In the genomic region with DNA sequence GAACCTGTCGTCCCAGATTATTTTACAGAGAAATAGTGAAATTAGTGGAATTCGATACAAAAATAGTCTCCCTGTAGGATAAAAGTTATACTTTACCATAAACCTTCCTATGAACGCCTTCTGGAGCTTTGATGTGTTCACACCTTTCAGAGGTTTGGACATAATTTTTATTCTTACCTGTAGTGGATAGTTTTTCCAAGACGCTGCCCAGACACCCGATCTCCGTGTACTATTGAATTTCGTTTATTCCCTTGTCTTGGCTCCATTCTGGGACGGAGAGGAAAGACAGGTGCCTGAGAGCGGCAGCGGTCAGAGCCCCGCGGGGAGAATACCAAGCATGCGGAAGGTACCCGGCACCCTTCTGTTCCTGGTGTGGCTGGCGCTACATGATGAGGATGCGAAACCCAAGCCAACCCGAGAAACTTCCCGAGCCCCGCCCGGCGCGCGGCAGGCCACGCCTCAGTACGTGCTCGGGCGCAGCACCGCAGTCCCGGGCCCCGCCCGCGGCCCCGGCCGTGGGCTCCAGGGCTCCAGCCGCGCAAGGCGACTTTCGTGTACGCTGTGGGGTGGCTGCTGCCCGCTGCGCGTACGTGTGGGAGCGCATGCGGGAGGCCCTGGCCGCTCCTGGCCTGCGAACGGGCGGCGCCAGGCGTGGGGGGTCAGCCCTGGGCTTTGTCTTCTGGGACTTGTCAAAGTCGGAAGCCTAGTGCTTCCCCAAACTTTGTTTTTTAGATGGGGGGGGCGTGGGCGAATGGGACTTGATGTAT, we compare ENCODE assay signal across 8 cellular contexts. TPM values are rescaled to one million over a fixed set of nuclear protein-coding genes. Genes with fewer than 3 reads are reported as not detected.
DNase-seq lines count a peak whose midpoint lies in the region; ATAC-seq, FAIRE-seq and TF ChIP-seq lines count a peak whose summit lies in the region.

No MANE protein-coding gene starts in this region.

- dilution Hi-C loops in keratinocyte (cut with MboI; ENCODE audit: extremely low pct_ligation_motif_present, low sequenced_read_pairs), result no loop called here

- H3K4me3 ChIP-seq in HCT116 (replicated peaks in 1 of 2; ENCODE audit: low read depth in 1 of 2, low read length in 2 of 2) (peak overlapping the region; percentile 62), keratinocyte (ENCODE audit: control insufficient read depth in 2 of 3, extremely low read depth in 1 of 3, insufficient read depth in 2 of 3, low read depth in 1 of 3, low read length in 3 of 3) (peak overlapping the region; percentile 49 to 57 (median 57))

- no peaks in the 10 kb centered on the region for H3K9me2 ChIP-seq in HCT116 (ENCODE audit: insufficient read depth)

- peak; percentile 96 for ATAC-seq in HCT116

- intact Hi-C loops in HCT116 (cut with micrococcal nuclease), result loop anchor here (5.0 kb wide), 1 partner anchor 86 kb away; no protein-coding TSS in a partner anchor

- peak; percentile 29 for FAIRE-seq in keratinocyte (lab: Jason Lieb, UNC)

- peak overlapping the region; percentile 84 for H3K4me2 ChIP-seq in HCT116 (ENCODE audit: low read length)
- H3K4me2 ChIP-seq in keratinocyte (ENCODE audit: control insufficient read depth, extremely low read depth, insufficient read depth, low read depth, low read length), result peak overlapping the region; percentile 63

- POLR2A ChIA-PET in HCT116 (lab: Charles Lee), result interaction anchor here (1.4 to 2.7 kb wide), 2 partner anchors 11 kb away, joined by 7 to 12 read pairs; a partner anchor contains a TSS

- no peaks in the 10 kb centered on the region for H3K9me1 ChIP-seq in keratinocyte (ENCODE audit: control insufficient read depth, extremely low read depth, insufficient read depth, low read length)

- no peak overlapping the region for H2AFZ ChIP-seq in HCT116 (ENCODE audit: low read depth, low read length, poor library complexity, severe bottlenecking)
- peak overlapping the region; percentile 53 for H2AFZ ChIP-seq in keratinocyte (ENCODE audit: control insufficient read depth, low read length)

- CTCF ChIA-PET in HCT116 (lab: Charles Lee), result no interaction called here

- H3K4me1 ChIP-seq in HCT116 (ENCODE audit: control insufficient read depth in 1 of 2, insufficient read depth in 2 of 2, low read length in 2 of 2) (peaks cover 8 to 38% of the 10 kb centered on the region in 2 experiments; a peak in 3 of 4 replicates), keratinocyte (ENCODE audit: control insufficient read depth, extremely low read depth, insufficient read depth, low read length) (peaks cover 29% of the 10 kb centered on the region)

- peak; percentile 74 for TF ChIP-seq POLR2A in HCT116 (IDR thresholded peaks at IDR 0.05; ENCODE audit: borderline replicate concordance, extremely low read depth, insufficient read depth, insufficient read length)

- DNase-seq in GM03348 (ENCODE audit: low spot score) (peak; percentile 87), HCT116 (ENCODE audit: low read depth, low spot score) (peak; percentile 70), NAMALWA (ENCODE audit: low spot score) (peak; percentile 79), keratinocyte (ENCODE audit: low read depth, low spot score) (peak; percentile 60), NCI-H2196 (lab: John Stamatoyannopoulos, UW; ENCODE audit: unreplicated experiment) (no peak)
- peak in 3 of 4 experiments; percentile 38 to 47 (median 46) for DNase-seq in activated CD4-positive, CD25-positive, alpha-beta regulatory T cell (lab: John Stamatoyannopoulos, UW)
- DNase-seq in central memory CD4-positive, alpha-beta T cell, result peak; percentile 71
- DNase-seq in stimulated activated CD4-positive, alpha-beta T cell treated with anti-CD3 and anti-CD28 coated beads, Interleukin-1b, Interleukin-23, amount 100 ng/mL, for 1 hour (ENCODE audit: low read depth in 2 of 2), result peak; percentile 34 to 49

- H3K79me2 ChIP-seq in HCT116 (ENCODE audit: insufficient read depth, low read length) (peaks cover 29% of the 10 kb centered on the region; the same call in 1 of the 2 replicates), keratinocyte (ENCODE audit: control insufficient read depth, insufficient read depth, low read length) (no peaks in the 10 kb centered on the region)

- RAD21 ChIA-PET in HCT116 (lab: Charles Lee; ENCODE audit: low non-redundant PET in 1 of 2, low total read pairs in 2 of 2, uncharacterized antibody in 2 of 2, unreplicated experiment in 2 of 2), result no interaction called here

- H4K20me1 ChIP-seq in HCT116 (ENCODE audit: insufficient read depth), result no peaks in the 10 kb centered on the region
- H4K20me1 ChIP-seq in keratinocyte (ENCODE audit: control insufficient read depth, extremely low read depth, insufficient read depth, low read length), result no peaks in the 10 kb centered on the region

- H3K27me3 ChIP-seq in HCT116 (ENCODE audit: insufficient read depth, low read length), result no peaks in the 10 kb centered on the region
- H3K27me3 ChIP-seq in keratinocyte (ENCODE audit: control insufficient read depth, extremely low read depth, insufficient read depth, low read length), result no peaks in the 10 kb centered on the region

- H3K27ac ChIP-seq in HCT116 (ENCODE audit: low read depth, low read length) (peak overlapping the region; percentile 59; the same call in 1 of the 2 replicates), keratinocyte (ENCODE audit: control insufficient read depth, insufficient read depth, low read length) (peak overlapping the region; percentile 68)

- H3K9me3 ChIP-seq in HCT116 (ENCODE audit: control insufficient read depth in 1 of 2, insufficient read depth in 1 of 2, low read depth in 1 of 2, low read length in 2 of 2) (no peaks in the 10 kb centered on the region), keratinocyte (ENCODE audit: control insufficient read depth, low read depth, low read length) (peaks cover 3% of the 10 kb centered on the region)

- no peak for TF ChIP-seq RAD21 in HCT116 (IDR thresholded peaks at IDR 0.05; ENCODE audit: low read depth)

- no peak for TF ChIP-seq CTCF in HCT116 (IDR thresholded peaks at IDR 0.05 in 2 of 3, conservative IDR thresholded peaks at IDR 0.05 in 1 of 3; ENCODE audit: borderline replicate concordance in 1 of 3, insufficient read depth in 1 of 3, low read depth in 2 of 3, low read length in 2 of 3)
- TF ChIP-seq CTCF in keratinocyte (optimal IDR thresholded peaks at IDR 0.05 in 1 of 3, IDR thresholded peaks at IDR 0.05 in 1 of 3, conservative IDR thresholded peaks at IDR 0.05 in 1 of 3; ENCODE audit: extremely low read depth in 1 of 3, insufficient read depth in 2 of 3, low read length in 3 of 3), result no peak

- no TSS peak for BruUV-seq in HCT116 (replicated peaks; lab: Mats Ljungman, UMichigan)

- H3K36me3 ChIP-seq in HCT116 (ENCODE audit: control insufficient read depth in 1 of 2, insufficient read depth in 2 of 2, low read length in 2 of 2) (peaks cover 14 to 15% of the 10 kb centered on the region in 2 experiments), keratinocyte (ENCODE audit: control insufficient read depth in 2 of 2, extremely low read depth in 1 of 2, insufficient read depth in 2 of 2, low read length in 2 of 2) (peaks cover 0 to 3% of the 10 kb centered on the region in 2 experiments)

- H3K9ac ChIP-seq in HCT116 (ENCODE audit: low read length) (peak overlapping the region; percentile 56), keratinocyte (ENCODE audit: control insufficient read depth, extremely low read depth, insufficient read depth, low read length) (peak overlapping the region; percentile 79)

TF ChIP-seq in HCT116, 20 proteins besides CTCF, POLR2A, EP300 and RAD21 (continues in another document):
- TF ChIP-seq, protein P1, sequence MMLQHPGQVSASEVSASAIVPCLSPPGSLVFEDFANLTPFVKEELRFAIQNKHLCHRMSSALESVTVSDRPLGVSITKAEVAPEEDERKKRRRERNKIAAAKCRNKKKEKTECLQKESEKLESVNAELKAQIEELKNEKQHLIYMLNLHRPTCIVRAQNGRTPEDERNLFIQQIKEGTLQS (IDR thresholded peaks at IDR 0.05), result no peak
- TF ChIP-seq EZH2phosphoT487 (IDR thresholded peaks at IDR 0.05; ENCODE audit: borderline replicate concordance), result no peak
- no peak for TF ChIP-seq FOSL1 (IDR thresholded peaks at IDR 0.05; ENCODE audit: low read depth)
- TF ChIP-seq ZNF274 (IDR thresholded peaks at IDR 0.05; ENCODE audit: low read depth, low read length), result no peak
- no peak for TF ChIP-seq ZFX (IDR thresholded peaks at IDR 0.05)
- no peak for TF ChIP-seq CBX3 (IDR thresholded peaks at IDR 0.05; ENCODE audit: low read depth)
- peak; percentile 67 for TF ChIP-seq SP1 (IDR thresholded peaks at IDR 0.05; ENCODE audit: low read depth)
- TF ChIP-seq, protein P2, sequence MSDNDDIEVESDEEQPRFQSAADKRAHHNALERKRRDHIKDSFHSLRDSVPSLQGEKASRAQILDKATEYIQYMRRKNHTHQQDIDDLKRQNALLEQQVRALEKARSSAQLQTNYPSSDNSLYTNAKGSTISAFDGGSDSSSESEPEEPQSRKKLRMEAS (IDR thresholded peaks at IDR 0.05), result peak; percentile 92
- TF ChIP-seq POLR2AphosphoS5 (IDR thresholded peaks at IDR 0.05; ENCODE audit: low read depth, low read length), result peak; percentile 90

RNA-seq across cellular contexts. Expression of a gene that starts 11.3 kb away (rescaled TPM):
- total RNA-seq in HCT116 (2021; ENCODE audit: unreplicated experiment), result 8.2 TPM
- 4.7 and 7.2 TPM in 2 replicates for polyA plus RNA-seq in HCT116 (2012)
- polyA plus RNA-seq in keratinocyte, result 11.1 to 17.7 TPM (median 11.8 TPM) in 3 replicates
- 18.6 TPM for polyA plus RNA-seq in keratinocyte (2011; ENCODE audit: low read depth)
- 8.3 and 9.7 TPM in 2 replicates for polyA plus RNA-seq in keratinocyte (2011; cell fraction: cytosol; rRNA removed)
- 14.7 and 23.1 TPM in 2 replicates for polyA plus RNA-seq in keratinocyte (2011; cell fraction: nucleus; rRNA removed)
- polyA plus RNA-seq in keratinocyte (2012; ENCODE audit: low replicate concordance), result 10.6 and 13.4 TPM in 2 replicates
- 0.33 to 3.9 TPM (median 2.9 TPM) in 3 replicates for polyA minus RNA-seq in keratinocyte
- 7.9 TPM for polyA minus RNA-seq in keratinocyte (2011; cell fraction: cytosol; rRNA and poly(A)+ RNA removed)
- 7.3 and 11.2 TPM in 2 replicates for polyA minus RNA-seq in keratinocyte (2011; cell fraction: nucleus; rRNA and poly(A)+ RNA removed)

RNA-seq across cellular contexts. Expression of a gene that starts 55.6 kb away (rescaled TPM):
- 113 TPM for total RNA-seq in HCT116 (2021; ENCODE audit: unreplicated experiment)
- polyA plus RNA-seq in HCT116 (2012), result 38.1 and 52.7 TPM in 2 replicates
- polyA plus RNA-seq in keratinocyte, result 65.2 to 202 TPM (median 168 TPM) in 3 replicates
- polyA plus RNA-seq in keratinocyte (2011; ENCODE audit: low read depth), result 64.3 TPM
- polyA plus RNA-seq in keratinocyte (2011; cell fraction: cytosol; rRNA removed), result 71.1 and 137 TPM in 2 replicates
- polyA plus RNA-seq in keratinocyte (2011; cell fraction: nucleus; rRNA removed), result 224 and 227 TPM in 2 replicates
- 55.1 and 85.9 TPM in 2 replicates for polyA plus RNA-seq in keratinocyte (2012; ENCODE audit: low replicate concordance)
- polyA minus RNA-seq in keratinocyte, result 65.5 to 199 TPM (median 83.4 TPM) in 3 replicates
- 129 TPM for polyA minus RNA-seq in keratinocyte (2011; cell fraction: cytosol; rRNA and poly(A)+ RNA removed)
- polyA minus RNA-seq in keratinocyte (2011; cell fraction: nucleus; rRNA and poly(A)+ RNA removed), result 118 and 339 TPM in 2 replicates
